Comparison of ENCODE assay signal across 8 cellular contexts in the genomic region with DNA sequence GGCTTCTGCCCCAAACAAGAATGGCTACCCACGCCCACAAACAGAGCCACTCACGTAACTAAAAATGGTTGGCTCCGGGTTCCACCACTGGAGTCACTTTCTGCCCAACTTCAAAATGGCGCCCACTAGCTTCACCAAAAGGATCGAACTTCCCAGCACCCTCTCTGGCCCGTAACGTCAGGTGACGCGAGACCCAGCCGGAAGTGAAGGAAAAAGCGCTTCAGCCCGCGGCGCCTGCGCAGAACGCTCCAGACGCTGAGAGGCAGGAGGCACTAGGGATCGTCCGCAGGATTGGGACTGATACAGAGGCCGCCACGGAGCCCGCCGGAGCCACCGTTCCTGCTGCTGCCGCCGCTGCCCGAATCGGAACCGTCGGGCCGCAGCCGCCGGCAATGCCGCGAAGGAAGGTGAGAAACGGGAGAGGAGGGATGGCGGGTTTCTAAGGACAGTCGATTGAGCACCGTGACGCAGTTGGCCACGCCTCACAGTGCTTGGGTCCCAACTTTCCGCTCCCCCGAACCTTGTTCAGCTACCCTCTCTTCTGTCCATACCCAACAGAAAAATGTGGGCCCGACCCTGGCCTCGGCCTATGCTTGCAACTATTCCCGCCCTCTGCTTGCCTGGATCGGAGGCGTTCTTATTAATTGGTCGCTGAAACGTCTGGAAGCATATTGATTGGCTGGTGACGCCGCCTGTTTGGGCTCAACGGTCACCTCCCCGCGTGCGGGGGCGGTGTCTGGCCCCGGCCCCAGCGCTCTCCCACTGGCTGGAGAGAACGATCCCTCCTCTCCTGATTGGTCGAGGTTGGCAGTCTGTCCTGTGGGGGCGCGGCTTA. TPM values are rescaled to one million over a fixed set of nuclear protein-coding genes. Genes with fewer than 3 reads are reported as not detected.
DNase-seq lines count a peak whose midpoint lies in the region; ATAC-seq and TF ChIP-seq lines count a peak whose summit lies in the region.

TSS of gene KAT7 (plus strand) at position 239 of the 835 bp plus-strand sequence. CDS start at position 393, 154 bp downstream.

- H3K9me3 ChIP-seq in colonic mucosa: no peaks in the 10 kb centered on the region

- POLR2A ChIA-PET in BJ (lab: Charles Lee): interaction anchor here (0.6 kb wide), 3 partner anchors 81 to 846 kb away, joined by 3 read pairs; partner anchors contain the start of gene SLC35B1

- peaks cover 4% of the 10 kb centered on the region for H3K9me3 Mint-ChIP-seq in activated CD4-positive, alpha-beta T cell treated with anti-CD3 and anti-CD28 coated beads, Interleukin-2, amount 10 ng/mL, durations not matched to agents 24 days and 14 days

- TF ChIP-seq CTCF in BJ (IDR thresholded peaks at IDR 0.05; ENCODE audit: insufficient read depth, low read depth, low read length) (no peak), colonic mucosa (IDR thresholded peaks at IDR 0.05) (no peak)

- intact Hi-C loops in activated CD4-positive, alpha-beta T cell treated with anti-CD3 and anti-CD28 coated beads, Interleukin-2, amount 10 ng/mL, durations not matched to agents 24 days and 14 days (cut with micrococcal nuclease): loop anchor here (1.0 to 2.0 kb wide), 8 partner anchors 24 to 596 kb away; partner anchors contain the start of genes FAM117A and PHB1
- intact Hi-C loops in colonic mucosa (cut with DNase I): no loop called here

- DNase-seq in BJ (ENCODE audit: low read depth) (peak; percentile 97), NCI-H526 treated with DMSO at 0.1 percent for 48 hours (lab: John Stamatoyannopoulos, UW) (peak; percentile 98), colonic mucosa (peak; percentile 99), kidney tubule cell (ENCODE audit: low spot score) (peak; percentile 99)
- peak; percentile 99 for DNase-seq in activated CD4-positive, alpha-beta T cell treated with anti-CD3 and anti-CD28 coated beads, Interleukin-2, amount 10 ng/mL, durations not matched to agents 24 days and 14 days
- DNase-seq in stimulated activated CD4-positive, alpha-beta T cell treated with anti-CD3 and anti-CD28 coated beads, Interleukin-1b, Interleukin-23, amount 100 ng/mL, for 24 hours (ENCODE audit: low read depth in 4 of 4, low spot score in 1 of 4): peak; percentile 89 to 97 (median 94)

- peaks cover 42% of the 10 kb centered on the region for H3K36me3 Mint-ChIP-seq in activated CD4-positive, alpha-beta T cell treated with anti-CD3 and anti-CD28 coated beads, Interleukin-2, amount 10 ng/mL, durations not matched to agents 24 days and 14 days (ENCODE audit: low read depth)

- no peaks in the 10 kb centered on the region for H3K27me3 ChIP-seq in BJ (ENCODE audit: control insufficient read depth, insufficient read depth, low read length)
- no peaks in the 10 kb centered on the region for H3K27me3 ChIP-seq in colonic mucosa

- peak within 1 kb of the TSS; percentile 89 for H3K4me3 Mint-ChIP-seq in activated CD4-positive, alpha-beta T cell treated with anti-CD3 and anti-CD28 coated beads, Interleukin-2, amount 10 ng/mL, durations not matched to agents 24 days and 14 days

- H3K27me3 Mint-ChIP-seq in activated CD4-positive, alpha-beta T cell treated with anti-CD3 and anti-CD28 coated beads, Interleukin-2, amount 10 ng/mL, durations not matched to agents 24 days and 14 days: no peaks in the 10 kb centered on the region

- peaks cover 4% of the 10 kb centered on the region for H3K4me1 ChIP-seq in colonic mucosa

- peak within 1 kb of the TSS; percentile 97 for H3K27ac ChIP-seq in colonic mucosa

- peak within 1 kb of the TSS; percentile 93 for H3K27ac Mint-ChIP-seq in activated CD4-positive, alpha-beta T cell treated with anti-CD3 and anti-CD28 coated beads, Interleukin-2, amount 10 ng/mL, durations not matched to agents 24 days and 14 days

- ATAC-seq in GM19324 (IDR thresholded peaks at IDR 0.05; ENCODE audit: low FRiP score, unreplicated experiment): peak; percentile 93
- ATAC-seq in HG03469 (IDR thresholded peaks at IDR 0.05; ENCODE audit: unreplicated experiment): peak; percentile 61

- H3K4me1 Mint-ChIP-seq in activated CD4-positive, alpha-beta T cell treated with anti-CD3 and anti-CD28 coated beads, Interleukin-2, amount 10 ng/mL, durations not matched to agents 24 days and 14 days: peaks cover 36% of the 10 kb centered on the region

- H3K36me3 ChIP-seq in BJ (ENCODE audit: control insufficient read depth, insufficient read depth, low read length) (no peaks in the 10 kb centered on the region; the same call in 1 of the 2 replicates), colonic mucosa (no peaks in the 10 kb centered on the region)

- CTCF ChIA-PET in BJ (lab: Yijun Ruan, JAX): interaction anchor here (1.2 to 1.7 kb wide), 4 partner anchors 11 to 99 kb away, joined by 3 to 8 read pairs (median 3); no protein-coding TSS in a partner anchor

- peak within 1 kb of the TSS; percentile 91 to 100 for H3K9ac ChIP-seq in colonic mucosa (ENCODE audit: low read depth in 2 of 2, low read length in 2 of 2)

- H3K4me3 ChIP-seq in BJ (ENCODE audit: low read depth, low read length): peak within 1 kb of the TSS; percentile 98
- H3K4me3 ChIP-seq in colonic mucosa: peak within 1 kb of the TSS; percentile 83

RNA-seq across cellular contexts. Expression of gene KAT7, which starts in this region (rescaled TPM):
- 19.5 and 23.0 TPM in 2 replicates for polyA plus RNA-seq in BJ (2011; rRNA removed)
- 19.9 and 25.5 TPM in 2 replicates for polyA minus RNA-seq in BJ (2011; rRNA and poly(A)+ RNA removed)
- total RNA-seq in activated CD4-positive, alpha-beta T cell treated with anti-CD3 and anti-CD28 coated beads, Interleukin-2, amount 10 ng/mL, durations not matched to agents 24 days and 14 days: 67.2 and 75.2 TPM in 2 replicates
- total RNA-seq in colonic mucosa: 10 to 100 TPM; 39.4 to 42.5 TPM

Comparison
In these comparisons a context has a peak if more than half of its experiments do, and no peak if none do; other contexts are left out.
1. Peak in every context shown above with its lines: DNase-seq, ATAC-seq, H3K4me3 ChIP-seq and H3K27ac ChIP-seq.